Comparison of ENCODE assay signal across 8 cellular contexts in genomic region chr19:46426035-46426505, GRCh38. TPM values are rescaled to one million over a fixed set of nuclear protein-coding genes. Genes with fewer than 3 reads are reported as not detected.
A peak's percentile ranks its signal among the peaks of the same experiment; 100 is the strongest.
DNase-seq lines count a peak whose midpoint lies in the region; ATAC-seq and TF ChIP-seq lines count a peak whose summit lies in the region.

No MANE protein-coding gene starts in this region.

- TF ChIP-seq CTCF in OCI-LY7 (conservative IDR thresholded peaks at IDR 0.05; ENCODE audit: low read length) = no peak
- no peak for TF ChIP-seq CTCF in fibroblast of pulmonary artery (IDR thresholded peaks at IDR 0.05; ENCODE audit: low read length, missing control alignments)
- TF ChIP-seq CTCF in parathyroid adenoma (IDR thresholded peaks at IDR 0.05) = no peak

- POLR2A ChIA-PET in OCI-LY7 (lab: Charles Lee) = interaction anchor here (0.6 to 1.1 kb wide), 2 partner anchors 11 kb away, joined by 3 to 8 read pairs; no protein-coding TSS in a partner anchor

- H3K27ac ChIP-seq in OCI-LY7 (ENCODE audit: low read depth, low read length, poor library complexity, severe bottlenecking) = no peak overlapping the region
- H3K27ac ChIP-seq in parathyroid adenoma = peak overlapping the region; percentile 64

- peak overlapping the region; percentile 79 for H2AFZ ChIP-seq in OCI-LY7 (ENCODE audit: low read length)
- H2AFZ ChIP-seq in parathyroid adenoma = peak overlapping the region; percentile 95

- H3K36me3 ChIP-seq in OCI-LY7 (ENCODE audit: insufficient read depth, low read length) (no peaks in the 10 kb centered on the region), parathyroid adenoma (ENCODE audit: control insufficient read depth, insufficient read depth, low read length) (no peaks in the 10 kb centered on the region)

- in situ Hi-C loops in Caki2 (cut with HindIII; ENCODE audit: low pct_unique_long_range_greater_than_20kb, low sequenced_read_pairs) = no loop called here

- CTCF ChIA-PET in OCI-LY7 (lab: Charles Lee; ENCODE audit: unreplicated experiment) = no interaction called here

- BruUV-seq in OCI-LY7 (replicated peaks; lab: Mats Ljungman, UMichigan) = no TSS peak

- H3K4me1 ChIP-seq in OCI-LY7 (ENCODE audit: insufficient read depth, low read length, poor library complexity, severe bottlenecking) (peaks cover 65% of the 10 kb centered on the region), parathyroid adenoma (peaks cover 7% of the 10 kb centered on the region)

- DNase-seq in Caki2 (ENCODE audit: low read depth) (peak; percentile 87), OCI-LY7 (ENCODE audit: low spot score) (no peak), fibroblast of pulmonary artery (ENCODE audit: low read depth) (no peak), A172 (ENCODE audit: low spot score) (no peak), NCI-H524 treated with DMSO at 0.1 percent for 48 hours (lab: John Stamatoyannopoulos, UW) (no peak)

- no peaks in the 10 kb centered on the region for H3K9me2 ChIP-seq in OCI-LY7 (ENCODE audit: insufficient read depth, low read length)

- ATAC-seq in HG03280 (IDR thresholded peaks at IDR 0.05; ENCODE audit: unreplicated experiment) (no peak), GM19397 (IDR thresholded peaks at IDR 0.05; ENCODE audit: unreplicated experiment) (no peak)

- H3K9ac ChIP-seq in parathyroid adenoma = no peak overlapping the region

- H3K79me2 ChIP-seq in OCI-LY7 (ENCODE audit: insufficient read depth, low read depth, low read length) (no peaks in the 10 kb centered on the region), parathyroid adenoma (no peaks in the 10 kb centered on the region)

- no peaks in the 10 kb centered on the region for H4K20me1 ChIP-seq in OCI-LY7 (ENCODE audit: insufficient read depth, low read length)

- intact Hi-C loops in OCI-LY7 (cut with micrococcal nuclease; ENCODE audit: unreplicated experiment) = no loop called here

- H3K4me3 ChIP-seq in OCI-LY7 (ENCODE audit: low read depth, low read length, poor library complexity, severe bottlenecking) (peak overlapping the region; percentile 64), fibroblast of pulmonary artery (replicated peaks; ENCODE audit: low read depth, low read length) (peak overlapping the region; percentile 62), parathyroid adenoma (ENCODE audit: low read depth, low read length) (peak overlapping the region; percentile 88)

- H3K9me3 ChIP-seq in OCI-LY7 (ENCODE audit: low read length) (no peaks in the 10 kb centered on the region), parathyroid adenoma (ENCODE audit: control insufficient read depth, low read length) (no peaks in the 10 kb centered on the region)

- no peaks in the 10 kb centered on the region for H3K27me3 ChIP-seq in parathyroid adenoma (ENCODE audit: control insufficient read depth, insufficient read depth, low read length)

- H3K4me2 ChIP-seq in OCI-LY7 (ENCODE audit: low read length) (peak overlapping the region; percentile 70), parathyroid adenoma (ENCODE audit: low read length) (peak overlapping the region; percentile 100)

RNA-seq across cellular contexts. Expression of gene PNMA8C, which starts 2.7 kb away (rescaled TPM):
- 0.07 and 0.93 TPM in 2 replicates for total RNA-seq in Caki2 (2014; rRNA removed; shearing (Covaris generic); ENCODE audit: low replicate concordance)
- 1.0 and 1.5 TPM in 2 replicates for total RNA-seq in OCI-LY7 (2014; rRNA removed; shearing (Covaris generic))
- 4.3 and 4.9 TPM in 2 replicates for total RNA-seq in OCI-LY7 (2022)
- not detected in 2 replicates for total RNA-seq in A172 (2014; rRNA removed; shearing (Covaris generic))

RNA-seq across cellular contexts. Expression of gene CCDC8, which starts 12.7 kb away (rescaled TPM):
- 0.12 and 0.51 TPM in 2 replicates for total RNA-seq in Caki2 (2014; rRNA removed; shearing (Covaris generic); ENCODE audit: low replicate concordance)
- total RNA-seq in OCI-LY7 (2014; rRNA removed; shearing (Covaris generic)) = 0.09 TPM in 1 of 2 replicates, not detected in the other
- total RNA-seq in OCI-LY7 (2022) = 0.10 TPM in 1 of 2 replicates, not detected in the other
- not detected in 2 replicates for total RNA-seq in A172 (2014; rRNA removed; shearing (Covaris generic))

RNA-seq across cellular contexts. Expression of gene PNMA8A, which starts 45.3 kb away (rescaled TPM):
- total RNA-seq in Caki2 (2014; rRNA removed; shearing (Covaris generic); ENCODE audit: low replicate concordance) = 14.0 and 16.4 TPM in 2 replicates
- total RNA-seq in OCI-LY7 (2014; rRNA removed; shearing (Covaris generic)) = not detected in 2 replicates
- not detected in 2 replicates for total RNA-seq in OCI-LY7 (2022)
- total RNA-seq in A172 (2014; rRNA removed; shearing (Covaris generic)) = not detected in 2 replicates

Comparison
In these comparisons a context has a peak if more than half of its experiments do, and no peak if none do; other contexts are left out.
1. RNA of gene PNMA8A, which starts 45.3 kb away (total RNA-seq): 14.0 to 16.4 TPM in Caki2; not detected in OCI-LY7 and not detected in A172; every median in the first group is over 10 times any median in the second.
2. Peak in every context shown above with its lines, with median percentiles within 50 percentile points of each other: H3K4me3 ChIP-seq.